ENCODE assay signal across 8 cellular contexts in genomic region chr7:102748605-102749322, GRCh38. TPM values are rescaled to one million over a fixed set of nuclear protein-coding genes. Genes with fewer than 3 reads are reported as not detected.
DNase-seq lines count a peak whose midpoint lies in the region; ATAC-seq and TF ChIP-seq lines count a peak whose summit lies in the region.
"Not testable (repeated sequence)": the region's sequence is repeated elsewhere in the genome, so short reads cannot be mapped to it uniquely, and the experiment has no call there.

Gene FAM185A (plus strand): TSS chr7:102748999. CDS start chr7:102749208, 209 bp downstream.

- H3K4me1 Mint-ChIP-seq in T-helper 17 cell = not testable (repeated sequence)
- H3K4me1 Mint-ChIP-seq in progenitor cell of endocrine pancreas (ENCODE audit: low read depth) = peaks cover 14% of the 10 kb centered on the region

- H3K9me3 Mint-ChIP-seq in progenitor cell of endocrine pancreas (ENCODE audit: low read depth) = not testable (repeated sequence)

- not testable (repeated sequence) for H3K9me3 ChIP-seq in T-helper 17 cell (ENCODE audit: control insufficient read depth, low read length, poor library complexity, severe bottlenecking); ascending aorta; upper lobe of right lung

- not testable (repeated sequence) for H3K36me3 ChIP-seq in ascending aorta, upper lobe of right lung

- ATAC-seq in GM18499 (IDR thresholded peaks at IDR 0.05; ENCODE audit: insufficient read depth, unreplicated experiment) = peak; percentile 97
- ATAC-seq in HG02938 (IDR thresholded peaks at IDR 0.05; ENCODE audit: unreplicated experiment) = peak; percentile 99
- peak; percentile 99 for ATAC-seq in T-helper 17 cell
- ATAC-seq in left ventricle myocardium superior = peak; percentile 100
- peak; percentile 99 for ATAC-seq in upper lobe of right lung

- intact Hi-C loops in ascending aorta (cut with DNase I) = loop anchor here (5.0 kb wide), 1 partner anchor 324 kb away; the partner anchor contains the start of gene FBXL13
- intact Hi-C loops in left ventricle myocardium superior (cut with micrococcal nuclease); upper lobe of right lung (cut with DNase I): not testable (repeated sequence)

- not testable (repeated sequence) for H3K36me3 Mint-ChIP-seq in T-helper 17 cell (ENCODE audit: low read depth); progenitor cell of endocrine pancreas (ENCODE audit: insufficient read depth)

- peak within 1 kb of the TSS; percentile 34 for H3K27ac Mint-ChIP-seq in T-helper 17 cell
- peak within 1 kb of the TSS; percentile 81 for H3K27ac Mint-ChIP-seq in progenitor cell of endocrine pancreas

- DNase-seq in NCI-H1694 treated with DMSO at 0.1 percent for 48 hours (lab: John Stamatoyannopoulos, UW) (peak; percentile 99), T-helper 17 cell (peak; percentile 80 to 90 (median 84)), ascending aorta (ENCODE audit: low spot score in 2 of 2) (peak; percentile 99 to 100), left ventricle myocardium superior (peak; percentile 96), progenitor cell of endocrine pancreas (ENCODE audit: low spot score, unreplicated experiment) (peak; percentile 91), upper lobe of right lung (peak; percentile 97)

- peak within 1 kb of the TSS; percentile 83 for H3K4me3 Mint-ChIP-seq in T-helper 17 cell
- H3K4me3 Mint-ChIP-seq in progenitor cell of endocrine pancreas (ENCODE audit: low read depth) = peak within 1 kb of the TSS; percentile 89

- H3K27me3 ChIP-seq in ascending aorta, upper lobe of right lung: not testable (repeated sequence)

- H3K4me3 ChIP-seq in ascending aorta (peak within 1 kb of the TSS; percentile 61 to 81), upper lobe of right lung (peak within 1 kb of the TSS; percentile 70)

- not testable (repeated sequence) for TF ChIP-seq CTCF in ascending aorta (IDR thresholded peaks at IDR 0.05); progenitor cell of endocrine pancreas (IDR thresholded peaks at IDR 0.05; ENCODE audit: unreplicated experiment); upper lobe of right lung (IDR thresholded peaks at IDR 0.05)

- H3K27ac ChIP-seq in ascending aorta (peak within 1 kb of the TSS; percentile 45 to 72), upper lobe of right lung (peak within 1 kb of the TSS; percentile 74)

- H3K4me1 ChIP-seq in ascending aorta, upper lobe of right lung: not testable (repeated sequence)

- H3K27me3 Mint-ChIP-seq in T-helper 17 cell, progenitor cell of endocrine pancreas: not testable (repeated sequence)

RNA-seq across cellular contexts. Expression of gene FAM185A, which starts in this region (rescaled TPM):
- 1 to 10 TPM; 4.8 to 4.9 TPM for total RNA-seq in T-helper 17 cell
- 28.9 TPM for total RNA-seq in ascending aorta
- 9.3 TPM for total RNA-seq in left ventricle myocardium superior
- 13.9 and 19.4 TPM in 2 replicates for total RNA-seq in progenitor cell of endocrine pancreas
- total RNA-seq in upper lobe of right lung = 8.1 TPM

Comparison
In these comparisons a context has a peak if more than half of its experiments do, and no peak if none do; other contexts are left out.
1. Peak in every context shown above with its lines: DNase-seq, ATAC-seq, H3K4me3 ChIP-seq and H3K27ac ChIP-seq.